In genomic region chr10:4730998-4731397, GRCh38 we compare ENCODE assay signal across 33 cellular contexts.
"Had no signal": no experiment of that assay in that cellular context is flagged by ENCODE, and none has a peak within 500 bp of the region (broad histone marks: within the 10 kb centered on the region; RNA-seq: fewer than 3 reads in every experiment).

No MANE protein-coding gene starts in this region.

- H3K27ac ChIP-seq: adrenal gland, body of pancreas, brain microvascular endothelial cell, breast epithelium, VCaP had no signal

- ATAC-seq: activated CD8-positive, alpha-beta T cell treated with anti-CD3 and anti-CD28 coated beads for 36 hours; activated naive CD4-positive, alpha-beta T cell treated with anti-CD3 and anti-CD28 coated beads, Interleukin-2, amount 50 U/mL, for 72 hours; activated T-cell treated with anti-CD3 and anti-CD28 coated beads, Interleukin-2, amount 50 U/mL, for 4 hours; activated T-cell treated with anti-CD3 and anti-CD28 coated beads, Interleukin-2, amount 50 U/mL, for 72 hours; activated T-helper 17 cell treated with anti-CD3 and anti-CD28 coated beads, Interleukin-2, amount 50 U/mL, for 72 hours; body of pancreas had no signal

- FAIRE-seq: astrocyte, TTC549 had no signal

- DNase-seq: activated B cell treated with CpG ODN at 0.5 μM for 24 hours; activated CD4-positive, alpha-beta memory T cell treated with anti-CD3 and anti-CD28 coated beads for 36 hours; activated CD4-positive, alpha-beta T cell treated with anti-CD3 and anti-CD28 coated beads for 4 hours; activated CD4-positive, alpha-beta T cell treated with anti-CD3 and anti-CD28 coated beads, Interleukin-2, amount 10 ng/mL, durations not matched to agents 24 days and 14 days; activated CD4-positive, alpha-beta T cell treated with anti-CD3 and anti-CD28 coated beads, Interleukin-2, amount 50 U/mL, for 1 hour; activated CD4-positive, alpha-beta T cell treated with anti-CD3 and anti-CD28 coated beads, Interleukin-2, amount 50 U/mL, for 4 hours; activated CD4-positive, CD25-positive, alpha-beta regulatory T cell treated with anti-CD3 and anti-CD28 coated beads, Interleukin-2, amount 50 U/mL, for 72 hours; activated CD8-positive, alpha-beta memory T cell treated with anti-CD3 and anti-CD28 coated beads, Interleukin-2, amount 50 U/mL, for 4 hours; activated CD8-positive, alpha-beta T cell treated with anti-CD3 and anti-CD28 coated beads for 36 hours; activated effector memory CD4-positive, alpha-beta T cell treated with anti-CD3 and anti-CD28 coated beads, Interleukin-2, amount 50 U/mL, for 16 hours; activated gamma-delta T cell treated with Interleukin-2 at 50 U/mL for 16 hours; activated naive CD4-positive, alpha-beta T cell; activated naive CD4-positive, alpha-beta T cell treated with anti-CD3 and anti-CD28 coated beads for 36 hours; activated naive CD4-positive, alpha-beta T cell treated with anti-CD3 and anti-CD28 coated beads, Interleukin-2, amount 50 U/mL, for 16 hours; activated naive CD8-positive, alpha-beta T cell treated with anti-CD3 and anti-CD28 coated beads for 36 hours; activated T-cell treated with anti-CD3 and anti-CD28 coated beads for 4 hours; activated T-cell treated with anti-CD3 and anti-CD28 coated beads, Interleukin-2, amount 50 U/mL, for 1 hour; activated T-cell treated with anti-CD3 and anti-CD28 coated beads, Interleukin-2, amount 50 U/mL, for 4 hours; activated T-cell treated with anti-CD3 and anti-CD28 coated beads, Interleukin-2, amount 50 U/mL, for 72 hours; adrenal gland; amniotic stem cell; aorta; body of pancreas; brain microvascular endothelial cell; central memory CD4-positive, alpha-beta T cell; T-helper 2 cell; T-helper 9 cell had no signal

- H3K9me3 ChIP-seq: adrenal gland, body of pancreas, breast epithelium had no signal

- H3K4me1 ChIP-seq: adrenal gland, breast epithelium had no signal

- H3K36me3 ChIP-seq: adrenal gland, brain microvascular endothelial cell, breast epithelium had no signal

- H3K4me3 ChIP-seq: adrenal gland, body of pancreas, breast epithelium had no signal

- H3K27me3 ChIP-seq: adrenal gland, body of pancreas, brain microvascular endothelial cell, breast epithelium had no signal
